ENCODE assay signal across 14 cellular contexts in the genomic region with DNA sequence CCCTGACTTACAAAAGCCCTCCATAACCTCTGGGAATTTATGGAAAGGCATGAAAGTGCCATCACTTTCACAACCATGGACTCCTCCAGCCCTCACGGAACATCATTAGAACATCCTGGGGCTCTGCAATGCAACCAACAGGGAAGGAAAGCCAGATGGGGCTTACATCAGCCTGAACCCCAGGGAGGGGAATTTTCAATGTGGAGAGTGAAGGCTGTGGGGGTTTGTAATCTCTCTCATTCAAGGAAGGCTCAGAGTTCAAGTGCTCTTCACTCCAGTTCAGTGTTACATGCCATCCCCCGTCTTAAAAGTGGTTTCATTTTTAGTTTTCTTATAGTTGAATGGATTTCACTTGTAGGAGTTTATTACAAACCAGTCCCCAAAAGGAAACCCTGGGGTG. TPM values are rescaled to one million over a fixed set of nuclear protein-coding genes. Genes with fewer than 3 reads are reported as not detected.
DNase-seq lines count a peak whose midpoint lies in the region; FAIRE-seq and TF ChIP-seq lines count a peak whose summit lies in the region.
"Had no signal": no experiment of that assay in that cellular context is flagged by ENCODE, and none has a peak within 500 bp of the region (broad histone marks: within the 10 kb centered on the region; RNA-seq: fewer than 3 reads in every experiment).

No MANE protein-coding gene starts in this region.

- no peak overlapping the region for H3K27ac Mint-ChIP-seq in H9

- H2AK5ac ChIP-seq in H9 (ENCODE audit: insufficient read length, low read length) = no peak overlapping the region
- H2AK5ac ChIP-seq in mesenchymal stem cell (ENCODE audit: low read length, severe bottlenecking) = no peak overlapping the region

- H3K18ac ChIP-seq in H9 (ENCODE audit: insufficient read length, low read depth, low read length) (no peak overlapping the region), mesenchymal stem cell (ENCODE audit: low read depth in 1 of 2, low read length in 2 of 2) (peak overlapping the region in 1 of 2 experiments; percentile 0)

- H3K27ac ChIP-seq in H9 (ENCODE audit: insufficient read length, low read depth, low read length) (no peak overlapping the region), breast epithelium (peak overlapping the region; percentile 18 to 69), mesenchymal stem cell (ENCODE audit: low read length, poor library complexity, severe bottlenecking) (no peak overlapping the region), kidney (ENCODE audit: low read depth in 2 of 2, low read length in 2 of 2) (no peak overlapping the region)

- H3K79me2 ChIP-seq in H9 (ENCODE audit: insufficient read depth, low read length) = peaks cover 98% of the 10 kb centered on the region

- no peak for TF ChIP-seq CTCF in AG10803 (conservative IDR thresholded peaks at IDR 0.05; ENCODE audit: low read length)
- TF ChIP-seq CTCF in H9 (conservative IDR thresholded peaks at IDR 0.05) = no peak
- TF ChIP-seq CTCF in breast epithelium (IDR thresholded peaks at IDR 0.05) = no peak
- no peak for TF ChIP-seq CTCF in kidney (IDR thresholded peaks at IDR 0.05; ENCODE audit: borderline replicate concordance, extremely low read depth, insufficient read depth)

- no peak overlapping the region for H4K91ac ChIP-seq in H9 (ENCODE audit: insufficient read length, low read depth, low read length)
- no peak overlapping the region for H4K91ac ChIP-seq in mesenchymal stem cell (ENCODE audit: low read length)

- H3K23me2 ChIP-seq in H9 (ENCODE audit: insufficient read length, low read depth, low read length, poor library complexity, severe bottlenecking) = peaks cover 24% of the 10 kb centered on the region

- H3K23ac ChIP-seq in H9 (ENCODE audit: insufficient read length, low read depth, low read length) = no peak overlapping the region
- no peak overlapping the region for H3K23ac ChIP-seq in mesenchymal stem cell (ENCODE audit: low read length in 2 of 2)

- FAIRE-seq in kidney (lab: Jason Lieb, UNC) = no peak
- FAIRE-seq: colon had no signal

- H3T11ph ChIP-seq in H9 (ENCODE audit: low read length) = no peak overlapping the region

- H2BK120ac ChIP-seq in H9 (ENCODE audit: low read depth, low read length, poor library complexity, severe bottlenecking) = no peak overlapping the region
- no peak overlapping the region for H2BK120ac ChIP-seq in mesenchymal stem cell (ENCODE audit: low read depth, low read length)

- H4K20me1 ChIP-seq in H9 (ENCODE audit: control insufficient read depth, insufficient read depth, insufficient read length) = peaks cover 10% of the 10 kb centered on the region

- no peak for TF ChIP-seq POLR2A in breast epithelium (IDR thresholded peaks at IDR 0.05)

- H3K4ac ChIP-seq in H9 (ENCODE audit: low read depth, low read length) (no peak overlapping the region), mesenchymal stem cell (ENCODE audit: low read depth in 1 of 2, low read length in 2 of 2) (no peak overlapping the region)

- peak overlapping the region; percentile 1 for H3K9ac ChIP-seq in H9 (ENCODE audit: extremely low read depth, insufficient read length, low read length)
- peak overlapping the region; percentile 97 for H3K9ac ChIP-seq in mesenchymal stem cell (ENCODE audit: low read length)
- H3K9ac ChIP-seq in kidney (ENCODE audit: low read length in 2 of 2) = no peak overlapping the region

- H3K79me1 ChIP-seq in H9 (ENCODE audit: insufficient read depth, low read depth, low read length, poor library complexity, severe bottlenecking) = no peaks in the 10 kb centered on the region
- H3K79me1 ChIP-seq in mesenchymal stem cell (replicated peaks; ENCODE audit: low read length, poor library complexity, severe bottlenecking) = no peaks in the 10 kb centered on the region

- H2BK15ac ChIP-seq in H9 (ENCODE audit: low read depth, low read length) = no peak overlapping the region
- no peak overlapping the region for H2BK15ac ChIP-seq in mesenchymal stem cell (ENCODE audit: low read depth, poor library complexity, severe bottlenecking)

- H2BK12ac ChIP-seq in H9 (ENCODE audit: insufficient read length, low read depth, low read length) (no peak overlapping the region), mesenchymal stem cell (ENCODE audit: low read length in 2 of 2) (no peak overlapping the region)

- H3K4me1 ChIP-seq in H9 (ENCODE audit: insufficient read depth, low read length) (peaks cover 16% of the 10 kb centered on the region), breast epithelium (peaks cover 5 to 17% of the 10 kb centered on the region in 2 donors), mesenchymal stem cell (ENCODE audit: control insufficient read depth, insufficient read depth, low read depth, low read length) (peaks cover 39% of the 10 kb centered on the region), kidney (ENCODE audit: control insufficient read depth in 1 of 2, insufficient read depth in 1 of 2, low read depth in 1 of 2, low read length in 2 of 2) (peaks cover 22 to 34% of the 10 kb centered on the region in 2 donors)

- H4K8ac ChIP-seq in H9 (replicated peaks; ENCODE audit: insufficient read length, low read depth, low read length) (no peak overlapping the region), mesenchymal stem cell (ENCODE audit: low read length) (no peak overlapping the region)

- DNase-seq in AG10803 (ENCODE audit: low read depth) (peak; percentile 50), H9 (no peak), breast epithelium (ENCODE audit: low spot score in 2 of 2) (no peak), mesenchymal stem cell (peak; percentile 86), NCI-H774 (lab: John Stamatoyannopoulos, UW) (no peak), NCI-H187 treated with DMSO at 0.1 percent for 48 hours (lab: John Stamatoyannopoulos, UW) (no peak), kidney (no peak), NCI-H510A (lab: John Stamatoyannopoulos, UW) (no peak)
- DNase-seq: activated CD4-positive, alpha-beta T cell treated with anti-CD3 and anti-CD28 coated beads for 4 hours; hippocampal formation; NCI-H2171 treated with DMSO at 0.1 percent for 48 hours; SHP77; stimulated activated naive CD8-positive, alpha-beta T cell treated with anti-CD3 and anti-CD28 coated beads, Interleukin-15, Interleukin-2, amounts not matched to agents 100 U/mL and 50 U/mL, for 24 hours had no signal

- H3K4me3 ChIP-seq in AG10803 (ENCODE audit: low read length) = peak overlapping the region; percentile 33
- peak overlapping the region in 2 of 3 donors; percentile 7 to 53 for H3K4me3 ChIP-seq in breast epithelium
- peak overlapping the region in 1 of 2 experiments; percentile 97 for H3K4me3 ChIP-seq in mesenchymal stem cell (ENCODE audit: insufficient read depth in 1 of 2, low read depth in 1 of 2, low read length in 2 of 2)
- H3K4me3 ChIP-seq in kidney (ENCODE audit: low read length in 2 of 2) = no peak overlapping the region

- H2AFZ ChIP-seq in H9 (ENCODE audit: low read length) (no peak overlapping the region), mesenchymal stem cell (ENCODE audit: low read depth, low read length) (no peak overlapping the region)

- peaks cover 6% of the 10 kb centered on the region for H3K27me3 Mint-ChIP-seq in H9 (ENCODE audit: low read depth)

- H2BK5ac ChIP-seq in H9 (ENCODE audit: insufficient read length, low read length) (no peak overlapping the region), mesenchymal stem cell (ENCODE audit: low read depth, low read length, poor library complexity, severe bottlenecking) (no peak overlapping the region)

- H3K9me3 Mint-ChIP-seq in H9 = peaks cover 0 to 2% of the 10 kb centered on the region in 2 experiments; a peak in 1 of 5 replicates

- peaks cover 4 to 89% (median 85%) of the 10 kb centered on the region in 3 experiments for H3K36me3 Mint-ChIP-seq in H9 (ENCODE audit: insufficient read depth in 1 of 3, low read depth in 3 of 3)

- no peak overlapping the region for H3K14ac ChIP-seq in H9 (ENCODE audit: insufficient read depth, low read length)
- no peak overlapping the region for H3K14ac ChIP-seq in mesenchymal stem cell (ENCODE audit: low read length in 2 of 2)

- no peaks in the 10 kb centered on the region for H3K9me3 ChIP-seq in H9 (ENCODE audit: control insufficient read depth, low read depth, low read length)
- no peaks in the 10 kb centered on the region for H3K9me3 ChIP-seq in breast epithelium
- no peaks in the 10 kb centered on the region for H3K9me3 ChIP-seq in mesenchymal stem cell (ENCODE audit: control insufficient read depth, low read length)
- no peaks in the 10 kb centered on the region for H3K9me3 ChIP-seq in kidney (ENCODE audit: control insufficient read depth in 1 of 2, low read length in 2 of 2)

- peaks cover 72 to 79% of the 10 kb centered on the region in 2 experiments for H3K4me1 Mint-ChIP-seq in H9

- no peak overlapping the region for H3K56ac ChIP-seq in H9 (ENCODE audit: insufficient read length, low read depth, low read length)

- peak overlapping the region; percentile 96 to 99 for H3K4me3 Mint-ChIP-seq in H9

- H2BK20ac ChIP-seq in H9 (ENCODE audit: low read depth, low read length, poor library complexity, severe bottlenecking) = no peak overlapping the region

- intact Hi-C loops in breast epithelium (cut with DNase I; ENCODE audit: low total_unique reads) (no loop called here), kidney (cut with DNase I) (no loop called here)

- H4K5ac ChIP-seq in H9 (ENCODE audit: insufficient read length, low read depth, low read length) = no peak overlapping the region

- no CpG with 5 or more reads among the region's 2 CpGs for WGBS in H9 (ENCODE audit: extremely low coverage, insufficient read length, low lambda C conversion rate)
- WGBS in mesenchymal stem cell = 100% methylated on average over 1 of the region's 2 CpGs

- H3K36me3 ChIP-seq in breast epithelium (no peaks in the 10 kb centered on the region), mesenchymal stem cell (ENCODE audit: control insufficient read depth in 1 of 2, insufficient read depth in 2 of 2, low read depth in 1 of 2, low read length in 2 of 2) (peaks cover 11 to 16% of the 10 kb centered on the region in 2 experiments), kidney (ENCODE audit: control insufficient read depth in 1 of 2, insufficient read depth in 2 of 2, low read length in 2 of 2) (peaks cover 3 to 12% of the 10 kb centered on the region in 2 donors)

- peak overlapping the region; percentile 94 for H3K4me2 ChIP-seq in H9 (ENCODE audit: insufficient read depth, insufficient read length, low read length)
- peak overlapping the region; percentile 51 for H3K4me2 ChIP-seq in mesenchymal stem cell (ENCODE audit: low read length, poor library complexity, severe bottlenecking)

- H3K27me3 ChIP-seq in H9 (ENCODE audit: insufficient read depth, low read length) (no peaks in the 10 kb centered on the region), breast epithelium (no peaks in the 10 kb centered on the region), mesenchymal stem cell (ENCODE audit: control insufficient read depth in 1 of 2, insufficient read depth in 1 of 2, low read length in 2 of 2) (no peaks in the 10 kb centered on the region)

RNA-seq across cellular contexts. Expression of a gene that starts 5.7 kb away (rescaled TPM):
- total RNA-seq in H9 (2021) = 92.4 and 95.9 TPM in 2 replicates
- 10 to 100 TPM; 13.0 to 18.0 (median 14.5) TPM for total RNA-seq in breast epithelium
- polyA plus RNA-seq in mesenchymal stem cell (2013, experiment 1 of 2) = 98.3 TPM
- 95.2 TPM for polyA plus RNA-seq in mesenchymal stem cell (2013, experiment 2 of 2)
- 16.6 TPM for total RNA-seq in kidney
- 6.0 TPM for polyA plus RNA-seq in kidney (ENCODE audit: insufficient read depth, low read depth, low replicate concordance)

Comparison
In these comparisons a context has a peak if more than half of its experiments do, and no peak if none do; other contexts are left out.
1. DNase-seq: peak in AG10803 (single experiment) and mesenchymal stem cell (single experiment); none in H9 (single experiment), breast epithelium (0 of 2), NCI-H774 (single experiment), NCI-H187 treated with DMSO at 0.1 percent for 48 hours (single experiment), kidney (single experiment) and NCI-H510A (single experiment).
2. H3K4me3 ChIP-seq: peak in AG10803 (single experiment) and breast epithelium (2 of 3); none in kidney (0 of 2).
3. H3K27ac ChIP-seq: peak in breast epithelium (2 of 2); none in H9 (single experiment), mesenchymal stem cell (single experiment) and kidney (0 of 2).
4. H3K9ac ChIP-seq: peak in H9 (single experiment) and mesenchymal stem cell (single experiment); none in kidney (0 of 2).